Comparison of ENCODE assay signal across 8 cellular contexts in genomic region chrX:55490121-55490520, GRCh38. TPM values are rescaled to one million over a fixed set of nuclear protein-coding genes. Genes with fewer than 3 reads are reported as not detected.
DNase-seq lines count a peak whose midpoint lies in the region; ATAC-seq, FAIRE-seq and TF ChIP-seq lines count a peak whose summit lies in the region.

No MANE protein-coding gene starts in this region.

- peaks cover 14% of the 10 kb centered on the region for H3K4me1 Mint-ChIP-seq in central memory CD8-positive, alpha-beta T cell

- H3K36me3 ChIP-seq in HUES64 (ENCODE audit: insufficient read depth, low read length) (peaks cover 11% of the 10 kb centered on the region; the same call in 1 of the 2 replicates), muscle layer of duodenum (ENCODE audit: control insufficient read depth in 1 of 2, insufficient read depth in 2 of 2, low read length in 2 of 2) (no peaks in the 10 kb centered on the region)

- no peak for TF ChIP-seq RAD21 in A549 (conservative IDR thresholded peaks at IDR 0.05 in 1 of 2, IDR thresholded peaks at IDR 0.05 in 1 of 2)

- no peaks in the 10 kb centered on the region for H3K27me3 Mint-ChIP-seq in central memory CD8-positive, alpha-beta T cell

- no peak for FAIRE-seq in A549 (lab: Jason Lieb, UNC)

- peaks cover 6% of the 10 kb centered on the region; the same call in 1 of the 3 replicates for H3K4me1 ChIP-seq in A549
- peaks cover 9% of the 10 kb centered on the region; the same call in 1 of the 2 replicates for H3K4me1 ChIP-seq in HUES64 (ENCODE audit: insufficient read depth, low read length)
- peaks cover 0 to 3% of the 10 kb centered on the region in 2 donors for H3K4me1 ChIP-seq in muscle layer of duodenum (ENCODE audit: control insufficient read depth in 1 of 2, insufficient read depth in 2 of 2, low read length in 2 of 2)

- 85% methylated on average over 4 of the region's 4 CpGs for WGBS in A549 (ENCODE audit: missing lambda C conversion rate)
- 33% methylated on average over 2 of the region's 4 CpGs for WGBS in HUES64

- peaks cover 1% of the 10 kb centered on the region for H3K36me3 Mint-ChIP-seq in central memory CD8-positive, alpha-beta T cell (ENCODE audit: insufficient read depth)

- H3K9ac ChIP-seq in HUES64 (ENCODE audit: low read depth, low read length): peak overlapping the region; percentile 44; the same call in 1 of the 2 replicates

- H3K9me3 ChIP-seq in A549: no peaks in the 10 kb centered on the region
- H3K9me3 ChIP-seq in HUES64 (ENCODE audit: insufficient read depth, low read depth, low read length): no peaks in the 10 kb centered on the region
- H3K9me3 ChIP-seq in muscle layer of duodenum (ENCODE audit: control insufficient read depth in 1 of 2, low read length in 2 of 2): no peaks in the 10 kb centered on the region

- peak overlapping the region; percentile 85 for H3K4me2 ChIP-seq in A549

- no peak for TF ChIP-seq POLR2A in A549 (IDR thresholded peaks at IDR 0.05; ENCODE audit: low read length)

- H3K27ac Mint-ChIP-seq in central memory CD8-positive, alpha-beta T cell (ENCODE audit: low read depth): peak overlapping the region; percentile 92

- CTCF ChIA-PET in A549 (lab: Yijun Ruan, JAX): no interaction called here

- H3K4me3 Mint-ChIP-seq in central memory CD8-positive, alpha-beta T cell: peak overlapping the region; percentile 94

- ATAC-seq in A549: no peak
- ATAC-seq in central memory CD8-positive, alpha-beta T cell (replicated peaks; ENCODE audit: extremely low read depth, poor library complexity, severe bottlenecking): no peak
- ATAC-seq in HG02759 (IDR thresholded peaks at IDR 0.05; ENCODE audit: unreplicated experiment): no peak
- ATAC-seq in HG03175 (IDR thresholded peaks at IDR 0.05; ENCODE audit: unreplicated experiment): no peak

- peak overlapping the region; percentile 81 to 92; a peak in 4 of 6 replicates for H3K27ac ChIP-seq in A549
- H3K27ac ChIP-seq in HUES64 (ENCODE audit: low read depth, low read length): peak overlapping the region; percentile 88; the same call in 1 of the 2 replicates
- peak overlapping the region; percentile 88 for H3K27ac ChIP-seq in muscle layer of duodenum (ENCODE audit: low read length)

- POLR2A ChIA-PET in A549 (lab: Yijun Ruan, JAX): interaction anchor here (1.6 kb wide), 1 partner anchor 38 kb away, joined by 4 read pairs; the partner anchor contains the start of gene MAGEH1

- H3K27me3 ChIP-seq in HUES64 (ENCODE audit: insufficient read depth, low read length) (no peaks in the 10 kb centered on the region), muscle layer of duodenum (ENCODE audit: low read depth, low read length) (no peaks in the 10 kb centered on the region)

- no peak for DNase-seq in A549 (ENCODE audit: low read depth in 1 of 2, low spot score in 1 of 2)
- DNase-seq in central memory CD8-positive, alpha-beta T cell (ENCODE audit: low spot score in 2 of 2): no peak
- DNase-seq in germinal center (ENCODE audit: low spot score): no peak
- DNase-seq in DMS79 (lab: John Stamatoyannopoulos, UW): no peak

- no peaks in the 10 kb centered on the region for H3K9me3 Mint-ChIP-seq in central memory CD8-positive, alpha-beta T cell

- H3K4me3 ChIP-seq in A549: peak overlapping the region; percentile 71
- H3K4me3 ChIP-seq in HUES64 (ENCODE audit: low read length): peak overlapping the region; percentile 72
- H3K4me3 ChIP-seq in muscle layer of duodenum (ENCODE audit: low read depth in 1 of 2, low read length in 2 of 2): peak overlapping the region; percentile 33 to 78

- no peak for TF ChIP-seq EP300 in A549 (IDR thresholded peaks at IDR 0.05)

- TF ChIP-seq CTCF in A549 (IDR thresholded peaks at IDR 0.05): no peak

TF ChIP-seq in A549, 52 proteins besides CTCF, POLR2A, EP300 and RAD21 (continues in another document):
- TF ChIP-seq ZNF302 (CRISPR knock-in tag; IDR thresholded peaks at IDR 0.05): no peak
- TF ChIP-seq NR3C1 (IDR thresholded peaks at IDR 0.05): no peak
- no peak for TF ChIP-seq HOXA7 (CRISPR knock-in tag; IDR thresholded peaks at IDR 0.05)
- no peak for TF ChIP-seq HES2 (IDR thresholded peaks at IDR 0.05)
- TF ChIP-seq HDAC2 (IDR thresholded peaks at IDR 0.05): no peak
- TF ChIP-seq RNF2 (IDR thresholded peaks at IDR 0.05; ENCODE audit: borderline replicate concordance, low read depth): no peak
- no peak for TF ChIP-seq PHF8 (IDR thresholded peaks at IDR 0.05; ENCODE audit: borderline replicate concordance, low read depth)
- no peak for TF ChIP-seq PBX3 (IDR thresholded peaks at IDR 0.05)
- TF ChIP-seq HMGXB4 (CRISPR knock-in tag; IDR thresholded peaks at IDR 0.05; ENCODE audit: borderline replicate concordance): no peak
- no peak for TF ChIP-seq HOXB5 (CRISPR knock-in tag; IDR thresholded peaks at IDR 0.05)
- no peak for TF ChIP-seq NPAS2 (CRISPR knock-in tag; IDR thresholded peaks at IDR 0.05; ENCODE audit: borderline replicate concordance)
- no peak for TF ChIP-seq JUN (IDR thresholded peaks at IDR 0.05)
- TF ChIP-seq MAZ (IDR thresholded peaks at IDR 0.05; ENCODE audit: borderline replicate concordance, low read depth, low read length): no peak
- no peak for TF ChIP-seq ZSCAN20 (CRISPR knock-in tag; IDR thresholded peaks at IDR 0.05)
- TF ChIP-seq MAFK (IDR thresholded peaks at IDR 0.05; ENCODE audit: partially characterized antibody): no peak
- TF ChIP-seq REST (IDR thresholded peaks at IDR 0.05): no peak
- no peak for TF ChIP-seq EHF (CRISPR knock-in tag; IDR thresholded peaks at IDR 0.05)
- no peak for TF ChIP-seq KDM1A (IDR thresholded peaks at IDR 0.05; ENCODE audit: low read depth)

RNA-seq across cellular contexts. Expression of gene USP51, which starts 0.5 kb away (rescaled TPM):
- polyA plus RNA-seq in A549 (2011; rRNA removed): 0.72 and 1.4 TPM in 2 replicates
- polyA plus RNA-seq in A549 (2012; cell fraction: cytosol; rRNA removed): 0.29 and 0.36 TPM in 2 replicates
- 0.27 and 0.34 TPM in 2 replicates for polyA plus RNA-seq in A549 (2012; cell fraction: nucleus; rRNA removed)
- polyA plus RNA-seq in A549 (2017; fragmentation: RNase III; extraction: RNeasy Plus Mini Kit Qiagen cat#74134 plus additional on column Dnase treatment): 0.45 to 0.68 TPM (median 0.67 TPM) in 3 replicates
- 2.4 and 2.6 TPM in 2 replicates for polyA minus RNA-seq in A549 (2011; rRNA and poly(A)+ RNA removed)
- 4.5 TPM for polyA plus RNA-seq in HUES64 (2013, experiment 1 of 2)
- 5.5 TPM for polyA plus RNA-seq in HUES64 (2013, experiment 2 of 2)

RNA-seq across cellular contexts. Expression of gene MAGEH1, which starts 38.2 kb away (rescaled TPM):
- 10.4 and 12.3 TPM in 2 replicates for polyA plus RNA-seq in A549 (2011; rRNA removed)
- 6.5 and 7.5 TPM in 2 replicates for polyA plus RNA-seq in A549 (2012; cell fraction: cytosol; rRNA removed)
- polyA plus RNA-seq in A549 (2012; cell fraction: nucleus; rRNA removed): 6.2 and 11.6 TPM in 2 replicates
- 6.1 to 8.8 TPM (median 7.0 TPM) in 3 replicates for polyA plus RNA-seq in A549 (2017; fragmentation: RNase III; extraction: RNeasy Plus Mini Kit Qiagen cat#74134 plus additional on column Dnase treatment)
- 2.4 and 4.8 TPM in 2 replicates for polyA minus RNA-seq in A549 (2011; rRNA and poly(A)+ RNA removed)
- polyA plus RNA-seq in HUES64 (2013, experiment 1 of 2): 10.7 TPM
- 11.6 TPM for polyA plus RNA-seq in HUES64 (2013, experiment 2 of 2)
